ENCODE assay signal across 9 cellular contexts in the genomic region with DNA sequence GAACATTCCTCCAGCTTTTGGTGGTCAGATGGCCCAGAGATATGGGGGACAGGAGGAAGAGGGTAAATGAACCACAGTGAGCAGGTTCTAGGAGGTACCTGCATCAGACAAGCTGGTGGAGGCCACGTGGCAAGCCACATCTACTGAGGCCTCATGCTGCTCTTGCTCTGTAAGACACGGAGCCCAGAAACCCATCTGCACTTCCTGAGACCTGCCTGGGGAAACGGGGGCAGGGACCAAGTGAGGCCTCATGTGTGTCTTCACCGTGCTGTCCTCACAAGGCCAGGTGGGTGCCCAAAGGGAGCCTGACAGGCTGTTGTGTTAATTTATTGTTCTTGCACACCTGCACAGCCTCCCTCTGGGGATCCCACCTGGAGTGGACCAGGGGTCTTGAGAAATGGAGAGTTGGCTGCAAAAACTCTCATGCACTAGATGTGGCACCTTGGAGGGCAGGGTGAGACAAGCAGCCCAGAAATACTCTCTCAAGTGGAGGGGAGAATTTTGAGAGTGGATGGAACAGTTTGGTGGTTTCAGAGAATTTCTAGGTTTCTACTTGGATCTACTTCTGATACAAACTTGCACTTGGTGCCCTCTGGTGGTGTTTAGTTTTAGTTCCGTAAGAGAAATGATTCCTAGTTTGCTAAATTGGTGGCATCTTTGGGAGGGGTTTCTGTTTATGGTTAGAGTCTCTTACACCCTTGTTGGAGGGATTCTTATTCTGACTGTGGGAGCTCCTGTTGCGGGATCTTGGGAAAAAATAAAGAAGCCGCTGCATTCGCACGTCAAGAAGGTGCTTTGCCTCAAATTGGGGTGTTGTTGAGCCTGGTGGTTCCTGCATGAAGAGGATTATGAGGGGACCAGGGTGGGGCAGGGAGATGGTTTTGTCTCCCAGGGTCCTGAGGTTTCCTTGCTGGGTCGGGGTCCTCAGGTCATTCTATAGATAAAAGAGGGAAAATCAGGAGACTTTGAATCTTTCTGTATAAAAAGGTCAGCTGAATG. TPM values are rescaled to one million over a fixed set of nuclear protein-coding genes. Genes with fewer than 3 reads are reported as not detected.
DNase-seq lines count a peak whose midpoint lies in the region; ATAC-seq, FAIRE-seq and TF ChIP-seq lines count a peak whose summit lies in the region.
"Had no signal": no experiment of that assay in that cellular context is flagged by ENCODE, and none has a peak within 500 bp of the region (broad histone marks: within the 10 kb centered on the region; RNA-seq: fewer than 3 reads in every experiment).

No MANE protein-coding gene starts in this region.

- H3K4me1 ChIP-seq in Caco-2 (no peaks in the 10 kb centered on the region), PC-3 (ENCODE audit: insufficient read depth, low read length) (no peaks in the 10 kb centered on the region)
- H3K4me1 ChIP-seq: SJSA1 had no signal

- POLR2A ChIA-PET in Caco-2 (lab: Charles Lee): no interaction called here
- POLR2A ChIA-PET in PC-3 (lab: Charles Lee; ENCODE audit: unreplicated experiment): no interaction called here

- H3K4me3 ChIP-seq in Caco-2 (ENCODE audit: low read depth, low read length): no peak overlapping the region
- no peak overlapping the region for H3K4me3 ChIP-seq in PC-3 (ENCODE audit: low read length)
- H3K4me3 ChIP-seq: SJSA1 had no signal

- BruUV-seq in Caco-2 (replicated peaks; lab: Mats Ljungman, UMichigan): no TSS peak
- no TSS peak for BruUV-seq in PC-3 (replicated peaks; lab: Mats Ljungman, UMichigan)

- no peak overlapping the region for H3K27ac ChIP-seq in PC-3 (ENCODE audit: low read length)
- H3K27ac ChIP-seq: SJSA1 had no signal

- no peak overlapping the region for H3K4me3 Mint-ChIP-seq in Caco-2 (ENCODE audit: unreplicated experiment)
- no peak overlapping the region for H3K4me3 Mint-ChIP-seq in effector memory CD8-positive, alpha-beta T cell

- no peak for TF ChIP-seq POLR2A in H54 (IDR thresholded peaks at IDR 0.05; ENCODE audit: low read depth, low read length)

- no peak overlapping the region for H2AFZ ChIP-seq in PC-3 (ENCODE audit: low read length)

- H3K27me3 ChIP-seq in Caco-2 (replicated peaks; ENCODE audit: control insufficient read depth, insufficient read depth, low read length) (no peaks in the 10 kb centered on the region), PC-3 (ENCODE audit: low read length) (peaks cover 3% of the 10 kb centered on the region; the same call in 1 of the 2 replicates)
- H3K27me3 ChIP-seq: SJSA1 had no signal

- peak; percentile 43 for FAIRE-seq in H54 (lab: Jason Lieb, UNC)

- H3K79me2 ChIP-seq in PC-3 (ENCODE audit: low read length): no peaks in the 10 kb centered on the region

- H3K9me3 Mint-ChIP-seq in Caco-2 (ENCODE audit: unreplicated experiment): no peaks in the 10 kb centered on the region
- H3K9me3 Mint-ChIP-seq in effector memory CD8-positive, alpha-beta T cell: no peaks in the 10 kb centered on the region

- H3K27ac Mint-ChIP-seq in Caco-2 (ENCODE audit: unreplicated experiment): no peak overlapping the region
- no peak overlapping the region for H3K27ac Mint-ChIP-seq in effector memory CD8-positive, alpha-beta T cell

- no peak overlapping the region for H3K4me2 ChIP-seq in PC-3 (ENCODE audit: low read length)

- no peaks in the 10 kb centered on the region for H3K4me1 Mint-ChIP-seq in Caco-2 (ENCODE audit: low read depth, unreplicated experiment)
- peaks cover 0 to 6% of the 10 kb centered on the region in 2 donors for H3K4me1 Mint-ChIP-seq in effector memory CD8-positive, alpha-beta T cell (ENCODE audit: low read depth in 2 of 2)

- no peak overlapping the region for H3K9ac ChIP-seq in PC-3 (ENCODE audit: low read length)

- H3K9me2 ChIP-seq in PC-3 (replicated peaks; ENCODE audit: low read length): no peaks in the 10 kb centered on the region

- intact Hi-C loops in Caco-2 (cut with micrococcal nuclease; ENCODE audit: unreplicated experiment) (loop anchor here (1.0 to 5.0 kb wide), 3 partner anchors 56 to 208 kb away; no protein-coding TSS in a partner anchor), PC-3 (cut with micrococcal nuclease) (no loop called here)

- H3K27me3 Mint-ChIP-seq in Caco-2 (ENCODE audit: insufficient read depth, unreplicated experiment): peaks cover 16% of the 10 kb centered on the region
- H3K27me3 Mint-ChIP-seq in effector memory CD8-positive, alpha-beta T cell: peaks cover 19 to 34% of the 10 kb centered on the region in 2 donors

- TF ChIP-seq CTCF in Caco-2 (IDR thresholded peaks at IDR 0.05; ENCODE audit: insufficient read depth in 1 of 2, low read depth in 1 of 2, low read length in 1 of 2, severe bottlenecking in 1 of 2, unreplicated experiment in 1 of 2) (peak; percentile 62 to 76), PC-3 (conservative IDR thresholded peaks at IDR 0.05; ENCODE audit: low read depth, low read length) (peak; percentile 60)

- no peaks in the 10 kb centered on the region for H3K36me3 Mint-ChIP-seq in Caco-2 (ENCODE audit: insufficient read depth, unreplicated experiment)
- H3K36me3 Mint-ChIP-seq in effector memory CD8-positive, alpha-beta T cell (ENCODE audit: insufficient read depth): no peaks in the 10 kb centered on the region

- peak in 1 of 2 experiments; percentile 62 for DNase-seq in Caco-2
- DNase-seq in H54 (ENCODE audit: insufficient read length, low spot score): no peak
- peak; percentile 61 for DNase-seq in PC-3
- DNase-seq in effector memory CD8-positive, alpha-beta T cell: no peak
- DNase-seq in myocyte (ENCODE audit: low read depth): peak; percentile 49
- DNase-seq in stimulated activated naive CD8-positive, alpha-beta T cell treated with anti-CD3 and anti-CD28 coated beads, Interleukin-15, Interleukin-2, amounts not matched to agents 100 U/mL and 50 U/mL, for 24 hours: no peak
- DNase-seq in activated CD4-positive, CD25-positive, alpha-beta regulatory T cell (lab: John Stamatoyannopoulos, UW): no peak

- ATAC-seq in PC-3 (no peak), HG03460 (IDR thresholded peaks at IDR 0.05; ENCODE audit: unreplicated experiment) (no peak)
- ATAC-seq in effector memory CD8-positive, alpha-beta T cell (replicated peaks): peak; percentile 21
- ATAC-seq in stimulated activated naive CD8-positive, alpha-beta T cell treated with anti-CD3 and anti-CD28 coated beads, Interleukin-15, Interleukin-2, amounts not matched to agents 100 U/mL and 50 U/mL, for 24 hours: no peak

- CTCF ChIA-PET in Caco-2 (lab: Charles Lee): interaction anchor here (1.0 to 5.8 kb wide), 4 partner anchors 156 to 240 kb away, joined by 4 to 58 read pairs (median 10); no protein-coding TSS in a partner anchor
- CTCF ChIA-PET in PC-3 (lab: Charles Lee): no interaction called here

- no peaks in the 10 kb centered on the region for H3F3A ChIP-seq in PC-3 (ENCODE audit: low read length, unreplicated experiment)

- no peaks in the 10 kb centered on the region for H3K36me3 ChIP-seq in Caco-2 (ENCODE audit: control insufficient read depth, insufficient read depth, low read length)
- no peaks in the 10 kb centered on the region for H3K36me3 ChIP-seq in PC-3 (ENCODE audit: low read depth, low read length)
- H3K36me3 ChIP-seq: SJSA1 had no signal

- H3K9me3 ChIP-seq in Caco-2 (no peaks in the 10 kb centered on the region), PC-3 (ENCODE audit: low read length) (no peaks in the 10 kb centered on the region)
- H3K9me3 ChIP-seq: SJSA1 had no signal

- no peaks in the 10 kb centered on the region for H4K20me1 ChIP-seq in PC-3 (ENCODE audit: low read length)

RNA-seq across cellular contexts. Expression of a gene that starts 47.5 kb away (rescaled TPM):
- total RNA-seq in Caco-2 (2022) (not detected in 2 replicates), PC-3 (2014; rRNA removed) (not detected in 2 replicates), myocyte (not detected in 2 replicates)
- not detected for polyA plus RNA-seq in myocyte (2012)
- total RNA-seq: SJSA1 had no signal

Comparison
In these comparisons a context has a peak if more than half of its experiments do, and no peak if none do; other contexts are left out.
1. DNase-seq: peak in PC-3 (single experiment) and myocyte (single experiment); none in H54 (single experiment), effector memory CD8-positive, alpha-beta T cell (0 of 3), stimulated activated naive CD8-positive, alpha-beta T cell treated with anti-CD3 and anti-CD28 coated beads, Interleukin-15, Interleukin-2, amounts not matched to agents 100 U/mL and 50 U/mL, for 24 hours (single experiment) and activated CD4-positive, CD25-positive, alpha-beta regulatory T cell (0 of 4).